ENCODE assay signal across 10 cellular contexts in genomic region chr2:233646033-233646432, GRCh38. TPM values are rescaled to one million over a fixed set of nuclear protein-coding genes. Genes with fewer than 3 reads are reported as not detected.
"Had no signal": no experiment of that assay in that cellular context is flagged by ENCODE, and none has a peak within 500 bp of the region (broad histone marks: within the 10 kb centered on the region; RNA-seq: fewer than 3 reads in every experiment).

No MANE protein-coding gene starts in this region.

RNA-seq across cellular contexts. Expression of gene UGT1A10, which starts 9.8 kb away (rescaled TPM):
- total RNA-seq: LHCN-M2, MCF 10A, NCI-H460, OCI-LY7, PC-9, Right ventricle myocardium inferior, RPMI7951, SJCRH30, SK-MEL-5, T-cell had no signal

RNA-seq across cellular contexts. Expression of gene UGT1A9, which starts 25.7 kb away (rescaled TPM):
- total RNA-seq: LHCN-M2, MCF 10A, NCI-H460, OCI-LY7, PC-9, Right ventricle myocardium inferior, RPMI7951, SJCRH30, SK-MEL-5, T-cell had no signal

RNA-seq across cellular contexts. Expression of gene UGT1A8, which starts 28.6 kb away (rescaled TPM):
- total RNA-seq: LHCN-M2, MCF 10A, NCI-H460, OCI-LY7, Right ventricle myocardium inferior, RPMI7951, SJCRH30, SK-MEL-5, T-cell had no signal

RNA-seq across cellular contexts. Expression of gene UGT1A7, which starts 35.7 kb away (rescaled TPM):
- total RNA-seq: LHCN-M2, MCF 10A, NCI-H460, OCI-LY7, Right ventricle myocardium inferior, RPMI7951, SJCRH30, SK-MEL-5 had no signal

RNA-seq across cellular contexts. Expression of gene UGT1A6, which starts 46.7 kb away (rescaled TPM):
- total RNA-seq: LHCN-M2, NCI-H460, OCI-LY7, Right ventricle myocardium inferior, RPMI7951, SJCRH30, SK-MEL-5 had no signal
